ENCODE assay signal across 1 cellular context in the genomic region with DNA sequence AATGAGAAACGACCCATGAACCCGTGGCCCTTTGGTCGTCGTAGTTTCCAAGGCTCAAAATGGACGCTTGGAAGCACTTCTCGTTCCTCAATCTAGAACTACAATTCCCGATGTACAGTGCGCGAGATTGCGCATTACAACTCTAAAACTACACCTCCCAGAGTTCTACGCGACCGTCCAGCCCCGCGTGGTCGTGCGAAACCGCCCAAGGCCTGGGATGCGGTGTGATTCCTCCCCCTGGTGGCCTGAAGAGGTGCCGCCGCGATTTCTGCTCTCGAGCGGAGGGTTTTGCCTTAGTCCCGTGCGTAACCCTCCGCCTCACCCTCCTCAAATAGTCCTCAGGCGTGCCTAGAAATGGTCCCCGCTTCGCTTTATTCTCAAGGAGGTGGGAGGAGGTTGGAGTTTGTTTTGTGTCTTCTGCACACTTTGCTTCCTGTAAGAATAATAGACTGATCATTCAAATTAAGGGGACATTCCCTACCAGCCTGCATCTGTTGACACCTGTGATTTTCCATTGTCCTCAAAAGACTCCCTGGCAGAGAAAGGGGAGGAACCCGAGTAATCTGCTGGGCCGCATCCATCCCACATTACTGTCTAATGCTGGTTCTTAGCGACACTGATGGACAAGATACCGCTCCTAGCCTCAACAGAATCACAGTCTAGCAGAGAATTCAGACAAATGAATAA.
TF ChIP-seq lines count a peak whose summit lies in the region.

No MANE protein-coding gene starts in this region.

TF ChIP-seq in K562, 482 proteins besides CTCF, POLR2A, EP300 and RAD21 (continued from another document and continues in another):
- no peak for TF ChIP-seq BMI1 (IDR thresholded peaks at IDR 0.05; ENCODE audit: low read length)
- peak; percentile 68; the same call in 1 of the 2 replicates for TF ChIP-seq PML (IDR thresholded peaks at IDR 0.05; ENCODE audit: low read length)
- TF ChIP-seq ZNF778 (CRISPR knock-in tag; IDR thresholded peaks at IDR 0.05): no peak
- TF ChIP-seq GATA2 (CRISPR knock-in tag; IDR thresholded peaks at IDR 0.05): peak; percentile 32; the same call in 1 of the 2 replicates
- TF ChIP-seq IRF2 (CRISPR knock-in tag; IDR thresholded peaks at IDR 0.05): no peak
- TF ChIP-seq ZNF583 (CRISPR knock-in tag; IDR thresholded peaks at IDR 0.05): peak; percentile 82
- no peak for TF ChIP-seq SRSF3 (IDR thresholded peaks at IDR 0.05; ENCODE audit: insufficient read depth, low read length)
- peak; percentile 94 for TF ChIP-seq ZNF584 (CRISPR knock-in tag; IDR thresholded peaks at IDR 0.05; ENCODE audit: low read depth)
- no peak for TF ChIP-seq HNRNPK (IDR thresholded peaks at IDR 0.05; ENCODE audit: low read depth, low read length, poor library complexity, severe bottlenecking)
- TF ChIP-seq, protein P1, sequence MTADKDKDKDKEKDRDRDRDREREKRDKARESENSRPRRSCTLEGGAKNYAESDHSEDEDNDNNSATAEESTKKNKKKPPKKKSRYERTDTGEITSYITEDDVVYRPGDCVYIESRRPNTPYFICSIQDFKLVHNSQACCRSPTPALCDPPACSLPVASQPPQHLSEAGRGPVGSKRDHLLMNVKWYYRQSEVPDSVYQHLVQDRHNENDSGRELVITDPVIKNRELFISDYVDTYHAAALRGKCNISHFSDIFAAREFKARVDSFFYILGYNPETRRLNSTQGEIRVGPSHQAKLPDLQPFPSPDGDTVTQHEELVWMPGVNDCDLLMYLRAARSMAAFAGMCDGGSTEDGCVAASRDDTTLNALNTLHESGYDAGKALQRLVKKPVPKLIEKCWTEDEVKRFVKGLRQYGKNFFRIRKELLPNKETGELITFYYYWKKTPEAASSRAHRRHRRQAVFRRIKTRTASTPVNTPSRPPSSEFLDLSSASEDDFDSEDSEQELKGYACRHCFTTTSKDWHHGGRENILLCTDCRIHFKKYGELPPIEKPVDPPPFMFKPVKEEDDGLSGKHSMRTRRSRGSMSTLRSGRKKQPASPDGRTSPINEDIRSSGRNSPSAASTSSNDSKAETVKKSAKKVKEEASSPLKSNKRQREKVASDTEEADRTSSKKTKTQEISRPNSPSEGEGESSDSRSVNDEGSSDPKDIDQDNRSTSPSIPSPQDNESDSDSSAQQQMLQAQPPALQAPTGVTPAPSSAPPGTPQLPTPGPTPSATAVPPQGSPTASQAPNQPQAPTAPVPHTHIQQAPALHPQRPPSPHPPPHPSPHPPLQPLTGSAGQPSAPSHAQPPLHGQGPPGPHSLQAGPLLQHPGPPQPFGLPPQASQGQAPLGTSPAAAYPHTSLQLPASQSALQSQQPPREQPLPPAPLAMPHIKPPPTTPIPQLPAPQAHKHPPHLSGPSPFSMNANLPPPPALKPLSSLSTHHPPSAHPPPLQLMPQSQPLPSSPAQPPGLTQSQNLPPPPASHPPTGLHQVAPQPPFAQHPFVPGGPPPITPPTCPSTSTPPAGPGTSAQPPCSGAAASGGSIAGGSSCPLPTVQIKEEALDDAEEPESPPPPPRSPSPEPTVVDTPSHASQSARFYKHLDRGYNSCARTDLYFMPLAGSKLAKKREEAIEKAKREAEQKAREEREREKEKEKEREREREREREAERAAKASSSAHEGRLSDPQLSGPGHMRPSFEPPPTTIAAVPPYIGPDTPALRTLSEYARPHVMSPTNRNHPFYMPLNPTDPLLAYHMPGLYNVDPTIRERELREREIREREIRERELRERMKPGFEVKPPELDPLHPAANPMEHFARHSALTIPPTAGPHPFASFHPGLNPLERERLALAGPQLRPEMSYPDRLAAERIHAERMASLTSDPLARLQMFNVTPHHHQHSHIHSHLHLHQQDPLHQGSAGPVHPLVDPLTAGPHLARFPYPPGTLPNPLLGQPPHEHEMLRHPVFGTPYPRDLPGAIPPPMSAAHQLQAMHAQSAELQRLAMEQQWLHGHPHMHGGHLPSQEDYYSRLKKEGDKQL (CRISPR knock-in tag; IDR thresholded peaks at IDR 0.05; ENCODE audit: borderline replicate concordance): no peak
- TF ChIP-seq ZNF23 (CRISPR knock-in tag; IDR thresholded peaks at IDR 0.05): no peak
- peak; percentile 41 for TF ChIP-seq SMARCB1 (IDR thresholded peaks at IDR 0.05; ENCODE audit: insufficient read length, low read depth)
- peak; percentile 83 for TF ChIP-seq PHF20 (IDR thresholded peaks at IDR 0.05; ENCODE audit: partially characterized antibody)
- TF ChIP-seq SETDB1 (IDR thresholded peaks at IDR 0.05; ENCODE audit: low read length): peak; percentile 77
- peak; percentile 94 for TF ChIP-seq SOX6 (IDR thresholded peaks at IDR 0.05)
- TF ChIP-seq ZNF124 (CRISPR knock-in tag; IDR thresholded peaks at IDR 0.05): no peak
- no peak for TF ChIP-seq PHB (CRISPR knock-in tag; IDR thresholded peaks at IDR 0.05)
- TF ChIP-seq, protein P2, sequence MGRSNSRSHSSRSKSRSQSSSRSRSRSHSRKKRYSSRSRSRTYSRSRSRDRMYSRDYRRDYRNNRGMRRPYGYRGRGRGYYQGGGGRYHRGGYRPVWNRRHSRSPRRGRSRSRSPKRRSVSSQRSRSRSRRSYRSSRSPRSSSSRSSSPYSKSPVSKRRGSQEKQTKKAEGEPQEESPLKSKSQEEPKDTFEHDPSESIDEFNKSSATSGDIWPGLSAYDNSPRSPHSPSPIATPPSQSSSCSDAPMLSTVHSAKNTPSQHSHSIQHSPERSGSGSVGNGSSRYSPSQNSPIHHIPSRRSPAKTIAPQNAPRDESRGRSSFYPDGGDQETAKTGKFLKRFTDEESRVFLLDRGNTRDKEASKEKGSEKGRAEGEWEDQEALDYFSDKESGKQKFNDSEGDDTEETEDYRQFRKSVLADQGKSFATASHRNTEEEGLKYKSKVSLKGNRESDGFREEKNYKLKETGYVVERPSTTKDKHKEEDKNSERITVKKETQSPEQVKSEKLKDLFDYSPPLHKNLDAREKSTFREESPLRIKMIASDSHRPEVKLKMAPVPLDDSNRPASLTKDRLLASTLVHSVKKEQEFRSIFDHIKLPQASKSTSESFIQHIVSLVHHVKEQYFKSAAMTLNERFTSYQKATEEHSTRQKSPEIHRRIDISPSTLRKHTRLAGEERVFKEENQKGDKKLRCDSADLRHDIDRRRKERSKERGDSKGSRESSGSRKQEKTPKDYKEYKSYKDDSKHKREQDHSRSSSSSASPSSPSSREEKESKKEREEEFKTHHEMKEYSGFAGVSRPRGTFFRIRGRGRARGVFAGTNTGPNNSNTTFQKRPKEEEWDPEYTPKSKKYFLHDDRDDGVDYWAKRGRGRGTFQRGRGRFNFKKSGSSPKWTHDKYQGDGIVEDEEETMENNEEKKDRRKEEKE (IDR thresholded peaks at IDR 0.05; ENCODE audit: borderline replicate concordance in 1 of 2, control insufficient read depth in 1 of 2, low read depth in 2 of 2, low read length in 1 of 2): peak in 1 of 2 experiments; percentile 89; a peak in 2 of 4 replicates
- no peak for TF ChIP-seq ZNF146 (CRISPR knock-in tag; IDR thresholded peaks at IDR 0.05; ENCODE audit: unreplicated experiment)
- peak; percentile 67 to 83; a peak in 3 of 4 replicates for TF ChIP-seq TRIM24 (IDR thresholded peaks at IDR 0.05)
- TF ChIP-seq KLF1 (tag; IDR thresholded peaks at IDR 0.05): peak; percentile 94
- no peak; the same call in 1 of the 2 replicates for TF ChIP-seq GATAD2B (IDR thresholded peaks at IDR 0.05; ENCODE audit: borderline replicate concordance)
- TF ChIP-seq, protein P3, sequence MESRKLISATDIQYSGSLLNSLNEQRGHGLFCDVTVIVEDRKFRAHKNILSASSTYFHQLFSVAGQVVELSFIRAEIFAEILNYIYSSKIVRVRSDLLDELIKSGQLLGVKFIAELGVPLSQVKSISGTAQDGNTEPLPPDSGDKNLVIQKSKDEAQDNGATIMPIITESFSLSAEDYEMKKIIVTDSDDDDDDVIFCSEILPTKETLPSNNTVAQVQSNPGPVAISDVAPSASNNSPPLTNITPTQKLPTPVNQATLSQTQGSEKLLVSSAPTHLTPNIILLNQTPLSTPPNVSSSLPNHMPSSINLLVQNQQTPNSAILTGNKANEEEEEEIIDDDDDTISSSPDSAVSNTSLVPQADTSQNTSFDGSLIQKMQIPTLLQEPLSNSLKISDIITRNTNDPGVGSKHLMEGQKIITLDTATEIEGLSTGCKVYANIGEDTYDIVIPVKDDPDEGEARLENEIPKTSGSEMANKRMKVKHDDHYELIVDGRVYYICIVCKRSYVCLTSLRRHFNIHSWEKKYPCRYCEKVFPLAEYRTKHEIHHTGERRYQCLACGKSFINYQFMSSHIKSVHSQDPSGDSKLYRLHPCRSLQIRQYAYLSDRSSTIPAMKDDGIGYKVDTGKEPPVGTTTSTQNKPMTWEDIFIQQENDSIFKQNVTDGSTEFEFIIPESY (CRISPR knock-in tag; IDR thresholded peaks at IDR 0.05): peak; percentile 94
- TF ChIP-seq, protein P4, sequence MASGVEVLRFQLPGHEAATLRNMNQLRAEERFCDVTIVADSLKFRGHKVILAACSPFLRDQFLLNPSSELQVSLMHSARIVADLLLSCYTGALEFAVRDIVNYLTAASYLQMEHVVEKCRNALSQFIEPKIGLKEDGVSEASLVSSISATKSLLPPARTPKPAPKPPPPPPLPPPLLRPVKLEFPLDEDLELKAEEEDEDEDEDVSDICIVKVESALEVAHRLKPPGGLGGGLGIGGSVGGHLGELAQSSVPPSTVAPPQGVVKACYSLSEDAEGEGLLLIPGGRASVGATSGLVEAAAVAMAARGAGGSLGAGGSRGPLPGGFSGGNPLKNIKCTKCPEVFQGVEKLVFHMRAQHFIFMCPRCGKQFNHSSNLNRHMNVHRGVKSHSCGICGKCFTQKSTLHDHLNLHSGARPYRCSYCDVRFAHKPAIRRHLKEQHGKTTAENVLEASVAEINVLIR (CRISPR knock-in tag; IDR thresholded peaks at IDR 0.05): peak; percentile 83
- TF ChIP-seq SLC30A9 (CRISPR knock-in tag; IDR thresholded peaks at IDR 0.05): no peak
- peak; percentile 67; the same call in 1 of the 2 replicates for TF ChIP-seq RFX5 (IDR thresholded peaks at IDR 0.05; ENCODE audit: low read depth, low read length)
- TF ChIP-seq, protein P5, sequence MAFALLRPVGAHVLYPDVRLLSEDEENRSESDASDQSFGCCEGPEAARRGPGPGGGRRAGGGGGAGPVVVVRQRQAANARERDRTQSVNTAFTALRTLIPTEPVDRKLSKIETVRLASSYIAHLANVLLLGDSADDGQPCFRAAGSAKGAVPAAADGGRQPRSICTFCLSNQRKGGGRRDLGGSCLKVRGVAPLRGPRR (CRISPR knock-in tag; IDR thresholded peaks at IDR 0.05): no peak
- TF ChIP-seq MIER1 (IDR thresholded peaks at IDR 0.05; ENCODE audit: low read depth): peak; percentile 77; the same call in 1 of the 2 replicates
- TF ChIP-seq ZNF165 (CRISPR knock-in tag; IDR thresholded peaks at IDR 0.05; ENCODE audit: borderline replicate concordance): no peak
- TF ChIP-seq GTF2A2 (tag; IDR thresholded peaks at IDR 0.05): peak; percentile 74; the same call in 1 of the 2 replicates
- no peak; the same call in 1 of the 2 replicates for TF ChIP-seq POLR2AphosphoS2 (IDR thresholded peaks at IDR 0.05; ENCODE audit: low read length)
- TF ChIP-seq, protein P6, sequence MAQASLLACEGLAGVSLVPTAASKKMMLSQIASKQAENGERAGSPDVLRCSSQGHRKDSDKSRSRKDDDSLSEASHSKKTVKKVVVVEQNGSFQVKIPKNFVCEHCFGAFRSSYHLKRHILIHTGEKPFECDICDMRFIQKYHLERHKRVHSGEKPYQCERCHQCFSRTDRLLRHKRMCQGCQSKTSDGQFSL (CRISPR knock-in tag; IDR thresholded peaks at IDR 0.05): peak; percentile 60
- TF ChIP-seq, protein P6 (tag; IDR thresholded peaks at IDR 0.05): no peak; a peak in 1 of 4 replicates
